Comparison of ENCODE assay signal across 29 cellular contexts in the genomic region with DNA sequence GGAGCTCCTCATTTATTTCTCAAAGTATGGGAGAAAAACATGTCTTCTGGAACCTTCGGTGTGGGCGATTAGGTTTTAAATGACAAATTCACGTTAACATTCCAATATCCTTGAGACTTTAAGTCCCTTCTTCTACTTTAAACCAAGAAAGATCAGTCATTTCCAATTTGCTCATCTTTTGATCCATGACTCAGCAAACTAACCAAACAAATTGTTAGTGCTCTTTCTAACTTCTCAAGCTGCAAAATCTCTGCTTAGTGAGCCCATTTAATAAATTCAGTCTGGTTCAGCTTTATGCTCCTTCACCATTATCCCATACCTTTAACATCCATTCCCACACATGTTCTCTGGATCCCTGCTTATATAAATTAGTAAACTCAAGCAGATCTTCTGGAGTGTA.
"Had no signal": no experiment of that assay in that cellular context is flagged by ENCODE, and none has a peak within 500 bp of the region (broad histone marks: within the 10 kb centered on the region; RNA-seq: fewer than 3 reads in every experiment).

No MANE protein-coding gene starts in this region.

- H3K27me3 ChIP-seq: colonic mucosa, dorsolateral prefrontal cortex, esophagus muscularis mucosa, esophagus squamous epithelium, gastrocnemius medialis, heart right ventricle, hepatocyte had no signal

- H3K4me2 ChIP-seq: hepatocyte had no signal

- H3K27me3 Mint-ChIP-seq: dendritic cell treated with granulocyte-macrophage colony-stimulating factor and Interleukin-4, amounts not matched to agents 40 ng/mL and 50 ng/mL, for 4 days had no signal

- H3K4me3 Mint-ChIP-seq: dendritic cell treated with granulocyte-macrophage colony-stimulating factor and Interleukin-4, amounts not matched to agents 40 ng/mL and 50 ng/mL, for 4 days; effector memory CD8-positive, alpha-beta T cell; endodermal cell had no signal

- DNase-seq: colonic mucosa; cortex of kidney; dermis blood vessel endothelial cell; dorsolateral prefrontal cortex; effector CD4-positive, alpha-beta T cell; effector CD8-positive, alpha-beta T cell; effector memory CD4-positive, alpha-beta T cell; effector memory CD8-positive, alpha-beta T cell; endodermal cell; erythroblast; esophagus squamous epithelium; foreskin fibroblast; foreskin keratinocyte; foreskin melanocyte; gastrocnemius medialis; glutamatergic neuron; head of caudate nucleus; heart left ventricle; heart right ventricle had no signal

- FAIRE-seq: endometrium, endothelial cell of umbilical vein, frontal cortex had no signal

- H3K36me3 ChIP-seq: colonic mucosa, esophagus muscularis mucosa, esophagus squamous epithelium, gastrocnemius medialis, gastroesophageal sphincter, heart right ventricle had no signal

- H3K27ac Mint-ChIP-seq: dendritic cell treated with granulocyte-macrophage colony-stimulating factor and Interleukin-4, amounts not matched to agents 40 ng/mL and 50 ng/mL, for 4 days; effector memory CD8-positive, alpha-beta T cell; endodermal cell had no signal

- H3K9me3 ChIP-seq: colonic mucosa, gastrocnemius medialis had no signal

- ATAC-seq: effector memory CD8-positive, alpha-beta T cell; esophagus mucosa; foreskin keratinocyte; gastrocnemius medialis; gastroesophageal sphincter; heart left ventricle; heart right ventricle had no signal

- H2AFZ ChIP-seq: hepatocyte had no signal

- H3K79me2 ChIP-seq: hepatocyte had no signal

- H3K4me1 ChIP-seq: colonic mucosa, foreskin keratinocyte, gastrocnemius medialis had no signal

- H3K4me3 ChIP-seq: colonic mucosa, coronary artery, dorsolateral prefrontal cortex, esophagus muscularis mucosa, esophagus squamous epithelium, gastrocnemius medialis, gastroesophageal sphincter, heart left ventricle, heart right ventricle, hepatocyte had no signal

- H3K27ac ChIP-seq: colonic mucosa, coronary artery, dorsolateral prefrontal cortex, epithelial cell of prostate, esophagus muscularis mucosa, esophagus squamous epithelium, foreskin keratinocyte, gastrocnemius medialis, gastroesophageal sphincter, heart left ventricle, heart right ventricle, hepatocyte had no signal
